ENCODE assay signal across 1 cellular context in genomic region chr6:30849903-30850651, GRCh38.
TF ChIP-seq lines count a peak whose summit lies in the region.

No MANE protein-coding gene starts in this region.

TF ChIP-seq in HepG2, 621 proteins besides CTCF, POLR2A, EP300 and RAD21:
- TF ChIP-seq ZNF431 (CRISPR knock-in tag; IDR thresholded peaks at IDR 0.05; ENCODE audit: borderline replicate concordance, low read depth) (0 out of 2 replicates have a peak, but pooled peaks have one; percentile 21), ZBTB3 (CRISPR knock-in tag; IDR thresholded peaks at IDR 0.05; ENCODE audit: borderline replicate concordance, low read depth) (no peak)
TF ChIP-seq in HepG2: peak in this region for 1.
